ENCODE assay signal across 19 cellular contexts in genomic region chr14:64990939-64991338, GRCh38. TPM values are rescaled to one million over a fixed set of nuclear protein-coding genes. Genes with fewer than 3 reads are reported as not detected.
DNase-seq lines count a peak whose midpoint lies in the region; ATAC-seq and TF ChIP-seq lines count a peak whose summit lies in the region.
"Had no signal": no experiment of that assay in that cellular context is flagged by ENCODE, and none has a peak within 500 bp of the region (broad histone marks: within the 10 kb centered on the region; RNA-seq: fewer than 3 reads in every experiment).

No MANE protein-coding gene starts in this region.

- H3K27ac Mint-ChIP-seq in CD4-positive, CD25-positive, alpha-beta regulatory T cell: peak overlapping the region; percentile 52 to 82 (median 72)
- peak overlapping the region; percentile 60 for H3K27ac Mint-ChIP-seq in activated T-helper 17 cell treated with anti-CD3 and anti-CD28 coated beads, Interleukin-2, amount 50 U/mL, for 72 hours
- peak overlapping the region; percentile 31 to 44 for H3K27ac Mint-ChIP-seq in natural killer cell

- no peaks in the 10 kb centered on the region for H3K27me3 ChIP-seq in BLaER1 treated with 17β-estradiol and CSF1 and Interleukin-3, amounts not matched to agents 10 nM and 100 nM
- H3K27me3 ChIP-seq in CD4-positive, CD25-positive, alpha-beta regulatory T cell (ENCODE audit: control insufficient read depth, insufficient read depth, low read length): no peaks in the 10 kb centered on the region
- no peaks in the 10 kb centered on the region for H3K27me3 ChIP-seq in trophoblast cell (ENCODE audit: insufficient read depth, low read length)

- ATAC-seq in CD4-positive, CD25-positive, alpha-beta regulatory T cell (ENCODE audit: low read depth in 2 of 2): no peak
- ATAC-seq in activated T-helper 17 cell treated with anti-CD3 and anti-CD28 coated beads, Interleukin-2, amount 50 U/mL, for 72 hours (replicated peaks): no peak
- ATAC-seq in natural killer cell (no peak), GM21447 (IDR thresholded peaks at IDR 0.05; ENCODE audit: unreplicated experiment) (no peak)
- ATAC-seq: K562, SK-N-SH treated with all-trans-retinoic acid at 6 μM for 48 hours had no signal

- no peak overlapping the region for H3K18ac ChIP-seq in trophoblast cell (ENCODE audit: low read length)

- H3K4me2 ChIP-seq in BLaER1 treated with 17β-estradiol and CSF1 and Interleukin-3, amounts not matched to agents 10 nM and 100 nM: peak overlapping the region in 9 of 11 experiments; percentile 57 to 81 (median 68); a peak in 11 of 22 replicates
- no peak overlapping the region for H3K4me2 ChIP-seq in trophoblast cell (ENCODE audit: low read length)
- H3K4me2 ChIP-seq: PC-9 had no signal

- no peak overlapping the region for H2AFZ ChIP-seq in trophoblast cell (ENCODE audit: insufficient read depth, low read length, poor library complexity)
- H2AFZ ChIP-seq: PC-9 had no signal

- H3K4me1 Mint-ChIP-seq in CD4-positive, CD25-positive, alpha-beta regulatory T cell: peaks cover 25 to 68% (median 33%) of the 10 kb centered on the region in 4 donors
- H3K4me1 Mint-ChIP-seq in activated T-helper 17 cell treated with anti-CD3 and anti-CD28 coated beads, Interleukin-2, amount 50 U/mL, for 72 hours: peaks cover 35% of the 10 kb centered on the region
- peaks cover 31 to 34% of the 10 kb centered on the region in 2 donors for H3K4me1 Mint-ChIP-seq in natural killer cell

- H3K9ac ChIP-seq in BLaER1 treated with 17β-estradiol and CSF1 and Interleukin-3, amounts not matched to agents 10 nM and 100 nM: no peak overlapping the region
- H3K9ac ChIP-seq in trophoblast cell (ENCODE audit: low read length): no peak overlapping the region

- H3K14ac ChIP-seq in trophoblast cell (ENCODE audit: low read length): no peak overlapping the region

- peaks cover 0 to 9% (median 4%) of the 10 kb centered on the region in 11 experiments; a peak in 5 of 22 replicates for H3K36me3 ChIP-seq in BLaER1 treated with 17β-estradiol and CSF1 and Interleukin-3, amounts not matched to agents 10 nM and 100 nM
- no peaks in the 10 kb centered on the region for H3K36me3 ChIP-seq in CD4-positive, CD25-positive, alpha-beta regulatory T cell (ENCODE audit: control insufficient read depth, insufficient read depth, low read length)
- H3K36me3 ChIP-seq in trophoblast cell (ENCODE audit: control insufficient read depth in 1 of 2, insufficient read depth in 2 of 2, low read length in 2 of 2): peaks cover 0 to 2% of the 10 kb centered on the region in 2 experiments

- peak overlapping the region in 8 of 11 experiments; percentile 24 to 79 (median 42); a peak in 13 of 22 replicates for H3K27ac ChIP-seq in BLaER1 treated with 17β-estradiol and CSF1 and Interleukin-3, amounts not matched to agents 10 nM and 100 nM
- peak overlapping the region; percentile 52 for H3K27ac ChIP-seq in CD4-positive, CD25-positive, alpha-beta regulatory T cell (ENCODE audit: insufficient read depth, low read length, poor library complexity, severe bottlenecking)
- H3K27ac ChIP-seq in trophoblast cell (ENCODE audit: low read depth, low read length): no peak overlapping the region
- H3K27ac ChIP-seq: C4-2B, PC-9, RWPE1 had no signal

- no peaks in the 10 kb centered on the region for H3K27me3 Mint-ChIP-seq in CD4-positive, CD25-positive, alpha-beta regulatory T cell
- no peaks in the 10 kb centered on the region for H3K27me3 Mint-ChIP-seq in activated T-helper 17 cell treated with anti-CD3 and anti-CD28 coated beads, Interleukin-2, amount 50 U/mL, for 72 hours
- H3K27me3 Mint-ChIP-seq in natural killer cell (ENCODE audit: low read depth in 2 of 2): peaks cover 2 to 4% of the 10 kb centered on the region in 2 donors

- WGBS in trophoblast cell (ENCODE audit: extremely low coverage, insufficient coverage, insufficient read length): no CpG with 5 or more reads among the region's 4 CpGs

- peaks cover 8% of the 10 kb centered on the region for H3K79me1 ChIP-seq in trophoblast cell (ENCODE audit: low read length)

- no peak for TF ChIP-seq CTCF in natural killer cell (IDR thresholded peaks at IDR 0.05)

- no peak overlapping the region for H2BK12ac ChIP-seq in trophoblast cell (ENCODE audit: low read length)

- no peak overlapping the region for H2BK5ac ChIP-seq in trophoblast cell (ENCODE audit: low read depth, low read length, poor library complexity)

- peaks cover 34 to 75% (median 60%) of the 10 kb centered on the region in 10 experiments for H3K4me1 ChIP-seq in BLaER1 treated with 17β-estradiol and CSF1 and Interleukin-3, amounts not matched to agents 10 nM and 100 nM
- peaks cover 43% of the 10 kb centered on the region for H3K4me1 ChIP-seq in CD4-positive, CD25-positive, alpha-beta regulatory T cell (ENCODE audit: control insufficient read depth, insufficient read depth, low read length, poor library complexity, severe bottlenecking)
- H3K4me1 ChIP-seq in trophoblast cell (ENCODE audit: control insufficient read depth in 1 of 2, insufficient read depth in 2 of 2, low read length in 2 of 2): peaks cover 0 to 2% of the 10 kb centered on the region in 2 experiments
- H3K4me1 ChIP-seq: Caco-2 had no signal

- no peak overlapping the region for H2AK5ac ChIP-seq in trophoblast cell (ENCODE audit: low read length)

- H4K20me1 ChIP-seq in BLaER1 treated with 17β-estradiol and CSF1 and Interleukin-3, amounts not matched to agents 10 nM and 100 nM: no peaks in the 10 kb centered on the region

- no peak for DNase-seq in CD4-positive, CD25-positive, alpha-beta regulatory T cell
- DNase-seq in natural killer cell (no peak), AG08395 (ENCODE audit: low spot score) (no peak), trophoblast cell (no peak)
- DNase-seq: Caco-2, H9, NCI-H1417, NCI-H187 treated with DMSO at 0.1 percent for 48 hours, NCI-H345, NCI-H524 treated with DMSO at 0.1 percent for 48 hours, PC-9, SIG-M5 had no signal

- no peak overlapping the region for H4K12ac ChIP-seq in trophoblast cell (ENCODE audit: low read depth, low read length)

- intact Hi-C loops in natural killer cell (cut with micrococcal nuclease): no loop called here

- no peak overlapping the region for H3K23ac ChIP-seq in trophoblast cell (ENCODE audit: low read length)

- H4K91ac ChIP-seq in trophoblast cell (ENCODE audit: low read depth, low read length): no peak overlapping the region

- peaks cover 4% of the 10 kb centered on the region for H3K36me3 Mint-ChIP-seq in CD4-positive, CD25-positive, alpha-beta regulatory T cell
- H3K36me3 Mint-ChIP-seq in activated T-helper 17 cell treated with anti-CD3 and anti-CD28 coated beads, Interleukin-2, amount 50 U/mL, for 72 hours (ENCODE audit: low read depth): peaks cover 28% of the 10 kb centered on the region
- H3K36me3 Mint-ChIP-seq in natural killer cell: no peaks in the 10 kb centered on the region

- H3K4ac ChIP-seq in trophoblast cell (ENCODE audit: low read depth, low read length): no peak overlapping the region

- no peak overlapping the region for H3K4me3 ChIP-seq in BLaER1 treated with 17β-estradiol and CSF1 and Interleukin-3, amounts not matched to agents 10 nM and 100 nM
- H3K4me3 ChIP-seq in CD4-positive, CD25-positive, alpha-beta regulatory T cell (ENCODE audit: low read depth, low read length): peak overlapping the region; percentile 45
- no peak overlapping the region for H3K4me3 ChIP-seq in trophoblast cell (ENCODE audit: low read depth, low read length)
- H3K4me3 ChIP-seq: K562, PC-9 had no signal

- H4K8ac ChIP-seq in trophoblast cell (ENCODE audit: low read depth, low read length): no peak overlapping the region

- no peaks in the 10 kb centered on the region for H3K9me3 Mint-ChIP-seq in CD4-positive, CD25-positive, alpha-beta regulatory T cell
- H3K9me3 Mint-ChIP-seq in activated T-helper 17 cell treated with anti-CD3 and anti-CD28 coated beads, Interleukin-2, amount 50 U/mL, for 72 hours: no peaks in the 10 kb centered on the region
- H3K9me3 Mint-ChIP-seq in natural killer cell: no peaks in the 10 kb centered on the region
- H3K9me3 Mint-ChIP-seq: H9 had no signal

- peaks cover 4% of the 10 kb centered on the region for H3K79me2 ChIP-seq in trophoblast cell (ENCODE audit: control insufficient read depth, insufficient read depth, low read length, poor library complexity)

- no peak overlapping the region for H2BK120ac ChIP-seq in trophoblast cell (ENCODE audit: insufficient read depth, low read length, poor library complexity)

- H3K9me3 ChIP-seq in BLaER1 treated with 17β-estradiol and CSF1 and Interleukin-3, amounts not matched to agents 10 nM and 100 nM (replicated peaks in 1 of 11): no peaks in the 10 kb centered on the region
- no peaks in the 10 kb centered on the region for H3K9me3 ChIP-seq in CD4-positive, CD25-positive, alpha-beta regulatory T cell (ENCODE audit: control insufficient read depth in 2 of 2, low read length in 2 of 2)
- no peaks in the 10 kb centered on the region for H3K9me3 ChIP-seq in trophoblast cell (ENCODE audit: insufficient read depth, low read depth, low read length)
- H3K9me3 ChIP-seq: Caco-2 had no signal

- H3K4me3 Mint-ChIP-seq in CD4-positive, CD25-positive, alpha-beta regulatory T cell: peak overlapping the region in 2 of 4 donors; percentile 85 to 90
- H3K4me3 Mint-ChIP-seq in activated T-helper 17 cell treated with anti-CD3 and anti-CD28 coated beads, Interleukin-2, amount 50 U/mL, for 72 hours: peak overlapping the region; percentile 91
- no peak overlapping the region for H3K4me3 Mint-ChIP-seq in natural killer cell
- H3K4me3 Mint-ChIP-seq: H9 had no signal

RNA-seq across cellular contexts. Expression of gene FNTB, which starts 4.2 kb away (rescaled TPM):
- total RNA-seq in CD4-positive, CD25-positive, alpha-beta regulatory T cell: 15.5 TPM
- polyA plus RNA-seq in CD4-positive, CD25-positive, alpha-beta regulatory T cell: 1 to 10 TPM; 6.3 to 9.8 (median 7.7) TPM
- total RNA-seq in activated T-helper 17 cell treated with anti-CD3 and anti-CD28 coated beads, Interleukin-2, amount 50 U/mL, for 72 hours: 10 to 100 TPM; 24.7 to 47.1 TPM
- 1 to 10 TPM; 4.0 to 8.7 (median 8.4) TPM for total RNA-seq in natural killer cell
- 11.9 and 12.1 TPM in 2 replicates for polyA plus RNA-seq in trophoblast cell (2013)

RNA-seq across cellular contexts. Expression of gene RAB15, which starts 18.8 kb away (rescaled TPM):
- total RNA-seq in CD4-positive, CD25-positive, alpha-beta regulatory T cell: 6.5 TPM
- polyA plus RNA-seq in CD4-positive, CD25-positive, alpha-beta regulatory T cell: 1 to 10 TPM; 3.0 to 4.7 (median 3.2) TPM
- 1 to 10 TPM; 4.3 to 7.2 TPM for total RNA-seq in activated T-helper 17 cell treated with anti-CD3 and anti-CD28 coated beads, Interleukin-2, amount 50 U/mL, for 72 hours
- 1 to 10 TPM in 2 of 3 donors, under 1 TPM in 1; 0.82 to 3.2 (median 1.7) TPM for total RNA-seq in natural killer cell
- 21.0 and 21.9 TPM in 2 replicates for polyA plus RNA-seq in trophoblast cell (2013)

RNA-seq across cellular contexts. Expression of gene GPX2, which starts 48.4 kb away (rescaled TPM):
- total RNA-seq in CD4-positive, CD25-positive, alpha-beta regulatory T cell: not detected
- polyA plus RNA-seq in CD4-positive, CD25-positive, alpha-beta regulatory T cell: under 1 TPM in 2 of 4 donors, not detected in 2; 0.54 to 0.94 TPM
- not detected for total RNA-seq in activated T-helper 17 cell treated with anti-CD3 and anti-CD28 coated beads, Interleukin-2, amount 50 U/mL, for 72 hours
- total RNA-seq in natural killer cell: not detected
- polyA plus RNA-seq in trophoblast cell (2013): 0.05 TPM in 1 of 2 replicates, not detected in the other
- polyA plus RNA-seq: K562 had no signal
